ENCODE assay signal across 8 cellular contexts in the genomic region with DNA sequence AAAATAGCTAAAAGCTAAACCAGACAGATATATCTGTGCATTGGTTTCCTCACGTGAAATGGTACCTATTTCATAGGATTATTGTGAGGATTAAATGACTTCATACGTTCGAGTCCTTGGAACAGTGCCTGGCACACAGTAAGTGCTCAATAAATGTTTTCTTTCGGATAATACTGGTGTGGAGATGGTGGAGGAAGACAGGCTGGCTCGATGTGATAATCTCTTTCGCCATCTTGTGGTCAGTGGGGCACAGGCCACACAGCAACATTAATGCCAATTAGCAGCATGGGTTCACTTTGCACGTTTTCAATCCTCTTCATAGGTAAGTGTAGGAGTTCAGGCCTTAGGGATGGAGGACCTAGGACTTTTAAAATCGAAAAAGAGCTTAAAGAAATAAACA. TPM values are rescaled to one million over a fixed set of nuclear protein-coding genes. Genes with fewer than 3 reads are reported as not detected.
A peak's percentile ranks its signal among the peaks of the same experiment; 100 is the strongest.
DNase-seq lines count a peak whose midpoint lies in the region; ATAC-seq and TF ChIP-seq lines count a peak whose summit lies in the region.

No MANE protein-coding gene starts in this region.

- DNase-seq in COLO668 (lab: John Stamatoyannopoulos, UW; ENCODE audit: unreplicated experiment) (peak; percentile 2), MM.1S (peak; percentile 50), astrocyte of the cerebellum (ENCODE audit: low read depth) (no peak), lower lobe of right lung (no peak)
- DNase-seq in central memory CD4-positive, alpha-beta T cell, result no peak
- no peak for DNase-seq in activated naive CD4-positive, alpha-beta T cell (lab: John Stamatoyannopoulos, UW)

- H3K9me2 ChIP-seq in MM.1S (replicated peaks; ENCODE audit: insufficient read depth, low read length), result no peaks in the 10 kb centered on the region

- no peaks in the 10 kb centered on the region for H3K4me1 ChIP-seq in MM.1S (ENCODE audit: low read length)
- H3K4me1 ChIP-seq in lower lobe of right lung, result no peaks in the 10 kb centered on the region

- H3K9ac ChIP-seq in MM.1S (ENCODE audit: low read length), result no peak overlapping the region

- no peak overlapping the region; the same call in 1 of the 2 replicates for H2AFZ ChIP-seq in MM.1S (ENCODE audit: low read length)

- intact Hi-C loops in lower lobe of right lung (cut with DNase I), result no loop called here

- no peaks in the 10 kb centered on the region for H3K36me3 ChIP-seq in MM.1S (replicated peaks; ENCODE audit: insufficient read depth, low read length)
- H3K36me3 ChIP-seq in lower lobe of right lung, result no peaks in the 10 kb centered on the region

- no peaks in the 10 kb centered on the region for H3K79me2 ChIP-seq in MM.1S (ENCODE audit: low read length)

- H3K27me3 ChIP-seq in MM.1S (replicated peaks; ENCODE audit: insufficient read depth, low read length) (no peaks in the 10 kb centered on the region), lower lobe of right lung (ENCODE audit: low read depth) (no peaks in the 10 kb centered on the region)

- H3K27ac ChIP-seq in MM.1S (ENCODE audit: low read length) (no peak overlapping the region), lower lobe of right lung (no peak overlapping the region)

- TF ChIP-seq CTCF in MM.1S (IDR thresholded peaks at IDR 0.05; ENCODE audit: low read length) (peak; percentile 79), astrocyte of the cerebellum (IDR thresholded peaks at IDR 0.05; ENCODE audit: low read depth, low read length, missing control alignments) (peak; percentile 49), lower lobe of right lung (IDR thresholded peaks at IDR 0.05) (peak; percentile 62)

- H3K4me2 ChIP-seq in MM.1S (ENCODE audit: low read depth, low read length), result no peak overlapping the region

- in situ Hi-C loops in astrocyte of the cerebellum (cut with HindIII; ENCODE audit: low sequenced_read_pairs), result no loop called here

- no peaks in the 10 kb centered on the region for H3K9me3 ChIP-seq in MM.1S (replicated peaks; ENCODE audit: insufficient read depth, low read length)
- H3K9me3 ChIP-seq in lower lobe of right lung, result no peaks in the 10 kb centered on the region

- peak; percentile 60 for ATAC-seq in GM18858 (IDR thresholded peaks at IDR 0.05; ENCODE audit: unreplicated experiment)
- peak in 1 of 2 donors; percentile 56 for ATAC-seq in lower lobe of right lung
- ATAC-seq in HG02938 (IDR thresholded peaks at IDR 0.05; ENCODE audit: unreplicated experiment), result no peak

- no peak overlapping the region for H3K4me3 ChIP-seq in MM.1S (ENCODE audit: low read length)
- H3K4me3 ChIP-seq in astrocyte of the cerebellum (ENCODE audit: low read depth, low read length), result no peak overlapping the region
- H3K4me3 ChIP-seq in lower lobe of right lung, result no peak overlapping the region

- H3F3A ChIP-seq in MM.1S (ENCODE audit: insufficient read depth, low read length), result no peaks in the 10 kb centered on the region

- no peaks in the 10 kb centered on the region for H4K20me1 ChIP-seq in MM.1S (ENCODE audit: insufficient read depth, low read length)

RNA-seq across cellular contexts. Expression of gene PAGE4, which starts 9.3 kb away (rescaled TPM):
- not detected for total RNA-seq in lower lobe of right lung

RNA-seq across cellular contexts. Expression of gene USP27X, which starts 40.9 kb away (rescaled TPM):
- total RNA-seq in lower lobe of right lung, result 3.1 TPM

Comparison
In these comparisons a context has a peak if more than half of its experiments do, and no peak if none do; other contexts are left out.
1. DNase-seq: peak in COLO668 (single experiment) and MM.1S (single experiment); none in astrocyte of the cerebellum (single experiment), lower lobe of right lung (single experiment), central memory CD4-positive, alpha-beta T cell (single experiment) and activated naive CD4-positive, alpha-beta T cell (0 of 4).
2. Peak in every context shown above with its lines, with median percentiles within 50 percentile points of each other: CTCF ChIP-seq.